In the genomic region with DNA sequence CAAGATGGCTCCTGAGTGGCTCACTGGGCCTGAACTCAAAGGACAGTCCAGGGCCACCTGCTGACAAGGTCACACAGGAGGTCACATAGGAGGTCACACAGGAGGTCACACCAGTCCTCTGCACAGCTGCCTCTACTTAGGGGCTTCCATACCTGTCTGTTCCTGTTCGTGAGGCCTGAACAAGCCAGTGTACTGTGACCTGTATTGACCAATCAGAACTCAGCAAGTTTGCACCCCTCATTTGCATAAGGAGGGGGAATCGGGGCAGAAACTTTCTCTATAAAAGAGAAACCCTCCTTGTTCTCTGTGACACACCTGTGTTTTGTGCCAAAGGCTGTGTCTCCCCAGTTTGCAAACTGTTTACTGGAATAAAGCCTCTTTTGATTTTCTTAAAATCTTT, we compare ENCODE assay signal across 25 cellular contexts.
"Had no signal": no experiment of that assay in that cellular context is flagged by ENCODE, and none has a peak within 500 bp of the region (broad histone marks: within the 10 kb centered on the region; RNA-seq: fewer than 3 reads in every experiment).

No MANE protein-coding gene starts in this region.

- H3K36me3 ChIP-seq: adrenal gland, ascending aorta, brain microvascular endothelial cell, right lobe of liver, thoracic aorta, vagina had no signal

- H3K9me3 ChIP-seq: adrenal gland, ascending aorta, right lobe of liver, thoracic aorta, vagina had no signal

- H3K27ac Mint-ChIP-seq: activated B cell treated with CpG ODN at 0.5 μM for 24 hours; activated CD4-positive, alpha-beta T cell treated with anti-CD3 and anti-CD28 coated beads for 36 hours; activated naive CD8-positive, alpha-beta T cell; activated T-cell treated with anti-CD3 and anti-CD28 coated beads, Interleukin-2, amount 50 U/mL, for 72 hours; stimulated activated memory B cell treated with anti-CD40 and anti-IgM and Interleukin-4, amounts not matched to agents 10 μg/mL and 1 μg/mL and 100 μg/mL, for 72 hours; T-helper 17 cell; type B pancreatic cell had no signal

- H3K4me2 ChIP-seq: hepatocyte had no signal

- H3K9me3 Mint-ChIP-seq: activated B cell treated with CpG ODN at 0.5 μM for 24 hours; activated T-cell treated with anti-CD3 and anti-CD28 coated beads, Interleukin-2, amount 50 U/mL, for 72 hours; naive B cell; stimulated activated memory B cell treated with anti-CD40 and anti-IgM and Interleukin-4, amounts not matched to agents 10 μg/mL and 1 μg/mL and 100 μg/mL, for 72 hours; type B pancreatic cell had no signal

- H3K27ac ChIP-seq: adrenal gland, ascending aorta, brain microvascular endothelial cell, hepatocyte, right lobe of liver, thoracic aorta, vagina had no signal

- H3K36me3 Mint-ChIP-seq: activated naive CD8-positive, alpha-beta T cell; naive B cell; stimulated activated memory B cell treated with anti-CD40 and anti-IgM and Interleukin-4, amounts not matched to agents 10 μg/mL and 1 μg/mL and 100 μg/mL, for 72 hours; type B pancreatic cell had no signal

- ATAC-seq: activated CD4-positive, alpha-beta T cell treated with anti-CD3 and anti-CD28 coated beads for 36 hours; activated T-cell treated with anti-CD3 and anti-CD28 coated beads, Interleukin-2, amount 50 U/mL, for 72 hours; esophagus mucosa; right lobe of liver; stimulated activated memory B cell treated with anti-CD40 and anti-IgM and Interleukin-4, amounts not matched to agents 10 μg/mL and 1 μg/mL and 100 μg/mL, for 72 hours; T-helper 17 cell had no signal

- H3K4me1 ChIP-seq: adrenal gland, ascending aorta, right lobe of liver, vagina had no signal

- H3K27me3 ChIP-seq: adrenal gland, ascending aorta, brain microvascular endothelial cell, hepatocyte, right lobe of liver, vagina had no signal

- H2AFZ ChIP-seq: hepatocyte had no signal

- DNase-seq: activated B cell treated with CpG ODN at 0.5 μM for 24 hours; activated CD4-positive, alpha-beta T cell treated with anti-CD3 and anti-CD28 coated beads for 36 hours; activated CD4-positive, alpha-beta T cell treated with anti-CD3 and anti-CD28 coated beads, Interleukin-2, amount 50 U/mL, for 48 hours; activated gamma-delta T cell; activated T-cell treated with anti-CD3 and anti-CD28 coated beads, Interleukin-2, amount 50 U/mL, for 72 hours; brain microvascular endothelial cell; caudate nucleus; dermis blood vessel endothelial cell; effector memory CD4-positive, alpha-beta T cell; foreskin melanocyte; glutamatergic neuron; naive B cell; occipital lobe; small intestine; T-helper 17 cell had no signal

- H3K4me3 ChIP-seq: adrenal gland, ascending aorta, hepatocyte, right lobe of liver, thoracic aorta, vagina had no signal

- H3K79me2 ChIP-seq: hepatocyte had no signal
